28 cellular contexts compared by ENCODE assay signal in genomic region chr3:190941694-190942280, GRCh38.
DNase-seq lines count a peak whose midpoint lies in the region; TF ChIP-seq lines count a peak whose summit lies in the region.
"Had no signal": no experiment of that assay in that cellular context is flagged by ENCODE, and none has a peak within 500 bp of the region (broad histone marks: within the 10 kb centered on the region; RNA-seq: fewer than 3 reads in every experiment).

No MANE protein-coding gene starts in this region.

- H3K4me1 ChIP-seq in A673 (ENCODE audit: insufficient read depth, low read length, poor library complexity, severe bottlenecking) (peaks cover 9% of the 10 kb centered on the region), H9 (ENCODE audit: insufficient read depth, low read length) (no peaks in the 10 kb centered on the region), PC-9 (replicated peaks; ENCODE audit: insufficient read depth) (no peaks in the 10 kb centered on the region)
- H3K4me1 ChIP-seq: Caco-2, suprapubic skin, upper lobe of left lung had no signal

- H3K56ac ChIP-seq in H9 (ENCODE audit: insufficient read length, low read depth, low read length): no peak overlapping the region

- H3K4me3 ChIP-seq in A673 (ENCODE audit: low read depth, low read length, poor library complexity, severe bottlenecking) (no peak overlapping the region), PC-9 (no peak overlapping the region), coronary artery (no peak overlapping the region)
- H3K4me3 ChIP-seq: GM23248, ovary, suprapubic skin, upper lobe of left lung had no signal

- no peak overlapping the region for H3K23ac ChIP-seq in H9 (ENCODE audit: insufficient read length, low read depth, low read length)

- no peaks in the 10 kb centered on the region for H3K36me3 ChIP-seq in A673 (ENCODE audit: insufficient read depth, low read length, poor library complexity, severe bottlenecking)
- no peaks in the 10 kb centered on the region for H3K36me3 ChIP-seq in PC-9 (ENCODE audit: low read depth)
- H3K36me3 ChIP-seq: ovary, suprapubic skin, upper lobe of left lung had no signal

- H3K18ac ChIP-seq in H9 (ENCODE audit: insufficient read length, low read depth, low read length): no peak overlapping the region

- no peak overlapping the region for H2BK15ac ChIP-seq in H9 (ENCODE audit: low read depth, low read length)

- 0 out of 5 replicates have a peak overlapping the region, but pooled peaks of 1 of the 2 experiments have one; percentile 28 for H3K4me3 Mint-ChIP-seq in H9
- no peak overlapping the region for H3K4me3 Mint-ChIP-seq in activated naive CD4-positive, alpha-beta T cell treated with anti-CD3 and anti-CD28 coated beads for 36 hours
- H3K4me3 Mint-ChIP-seq: activated CD4-positive, alpha-beta T cell treated with anti-CD3 and anti-CD28 coated beads for 36 hours; activated CD8-positive, alpha-beta T cell treated with anti-CD3 and anti-CD28 coated beads for 36 hours; activated naive CD4-positive, alpha-beta T cell treated with anti-CD3 and anti-CD28 coated beads, Interleukin-2, amount 50 U/mL, for 24 hours; activated T-helper 17 cell treated with anti-CD3 and anti-CD28 coated beads, Interleukin-2, amount 50 U/mL, for 72 hours; CD14-positive monocyte; nephron had no signal

- no peak overlapping the region for H2AK5ac ChIP-seq in H9 (ENCODE audit: insufficient read length, low read length)

- H3K79me2 ChIP-seq in H9 (ENCODE audit: insufficient read depth, low read length) (no peaks in the 10 kb centered on the region), PC-9 (ENCODE audit: low read depth) (no peaks in the 10 kb centered on the region)

- peak overlapping the region in 1 of 3 experiments; percentile 76; a peak in 3 of 7 replicates for H3K27ac Mint-ChIP-seq in H9
- H3K27ac Mint-ChIP-seq in activated naive CD4-positive, alpha-beta T cell treated with anti-CD3 and anti-CD28 coated beads for 36 hours: no peak overlapping the region
- H3K27ac Mint-ChIP-seq: activated CD4-positive, alpha-beta T cell treated with anti-CD3 and anti-CD28 coated beads for 36 hours; activated CD8-positive, alpha-beta T cell treated with anti-CD3 and anti-CD28 coated beads for 36 hours; activated naive CD4-positive, alpha-beta T cell treated with anti-CD3 and anti-CD28 coated beads, Interleukin-2, amount 50 U/mL, for 24 hours; activated T-helper 17 cell treated with anti-CD3 and anti-CD28 coated beads, Interleukin-2, amount 50 U/mL, for 72 hours; CD14-positive monocyte; nephron had no signal

- H3K27me3 ChIP-seq in A673 (replicated peaks; ENCODE audit: insufficient read depth, low read depth, low read length, poor library complexity): no peaks in the 10 kb centered on the region
- H3K27me3 ChIP-seq in H9 (ENCODE audit: insufficient read depth, low read length): no peaks in the 10 kb centered on the region
- H3K27me3 ChIP-seq in PC-9 (ENCODE audit: insufficient read depth, low read depth): no peaks in the 10 kb centered on the region
- H3K27me3 ChIP-seq: ovary, suprapubic skin, upper lobe of left lung had no signal

- intact Hi-C loops in A673 (cut with micrococcal nuclease; ENCODE audit: unreplicated experiment): no loop called here
- intact Hi-C loops in PC-9 (cut with micrococcal nuclease; ENCODE audit: unreplicated experiment): no loop called here
- intact Hi-C loops in activated naive CD4-positive, alpha-beta T cell treated with anti-CD3 and anti-CD28 coated beads for 36 hours (cut with micrococcal nuclease): no loop called here

- whole genome bisulfite sequencing in H9 (ENCODE audit: extremely low coverage, insufficient read length, low lambda C conversion rate): no CpG with 5 or more reads among the region's 5 CpGs

- TF ChIP-seq CTCF in A673 (conservative IDR thresholded peaks at IDR 0.05; ENCODE audit: low read depth, low read length) (no peak), H9 (conservative IDR thresholded peaks at IDR 0.05) (no peak), PC-9 (conservative IDR thresholded peaks at IDR 0.05) (no peak), coronary artery (IDR thresholded peaks at IDR 0.05) (no peak)

- H2BK20ac ChIP-seq in H9 (ENCODE audit: low read depth, low read length, poor library complexity, severe bottlenecking): no peak overlapping the region

- H2BK120ac ChIP-seq in H9 (ENCODE audit: low read depth, low read length, poor library complexity, severe bottlenecking): no peak overlapping the region

- H4K20me1 ChIP-seq in H9 (ENCODE audit: control insufficient read depth, insufficient read depth, insufficient read length): no peaks in the 10 kb centered on the region
- no peaks in the 10 kb centered on the region for H4K20me1 ChIP-seq in PC-9 (ENCODE audit: insufficient read depth)

- no peak overlapping the region for H4K8ac ChIP-seq in H9 (replicated peaks; ENCODE audit: insufficient read length, low read depth, low read length)

- no peaks in the 10 kb centered on the region for H3K23me2 ChIP-seq in H9 (ENCODE audit: insufficient read length, low read depth, low read length, poor library complexity, severe bottlenecking)

- DNase-seq in A673 (ENCODE audit: low spot score) (peak; percentile 74), H9 (peak; percentile 34), PC-9 (no peak), iPS-NIHi11 (ENCODE audit: low spot score) (peak; percentile 24), coronary artery (ENCODE audit: low spot score) (no peak), GDM1 (lab: John Stamatoyannopoulos, UW) (no peak), activated gamma-delta T cell (lab: John Stamatoyannopoulos, UW) (no peak)
- DNase-seq in activated naive CD4-positive, alpha-beta T cell treated with anti-CD3 and anti-CD28 coated beads for 36 hours: no peak
- DNase-seq: activated CD4-positive, alpha-beta T cell treated with anti-CD3 and anti-CD28 coated beads for 36 hours; activated CD8-positive, alpha-beta T cell treated with anti-CD3 and anti-CD28 coated beads for 36 hours; amniotic stem cell; Caco-2; DND-41; effector CD4-positive, alpha-beta T cell; GM23248; hippocampal formation; left colon; NCI-H1930; NCI-H2227 treated with DMSO at 0.1 percent for 48 hours; ovary; stimulated activated naive CD4-positive, alpha-beta T cell; upper lobe of left lung had no signal

- no peaks in the 10 kb centered on the region for H3K9me2 ChIP-seq in PC-9 (ENCODE audit: insufficient read depth)

- no peak overlapping the region for H2BK5ac ChIP-seq in H9 (ENCODE audit: insufficient read length, low read length)

- H3K27me3 Mint-ChIP-seq in H9 (ENCODE audit: low read depth): no peaks in the 10 kb centered on the region
- H3K27me3 Mint-ChIP-seq in activated naive CD4-positive, alpha-beta T cell treated with anti-CD3 and anti-CD28 coated beads for 36 hours (ENCODE audit: low read depth): no peaks in the 10 kb centered on the region
- H3K27me3 Mint-ChIP-seq: activated CD8-positive, alpha-beta T cell treated with anti-CD3 and anti-CD28 coated beads for 36 hours; activated naive CD4-positive, alpha-beta T cell treated with anti-CD3 and anti-CD28 coated beads, Interleukin-2, amount 50 U/mL, for 24 hours; activated T-helper 17 cell treated with anti-CD3 and anti-CD28 coated beads, Interleukin-2, amount 50 U/mL, for 72 hours had no signal

- H2BK12ac ChIP-seq in H9 (ENCODE audit: insufficient read length, low read depth, low read length): no peak overlapping the region

- POLR2A ChIA-PET in A673 (lab: Charles Lee; ENCODE audit: low non-redundant PET): no interaction called here
- POLR2A ChIA-PET in PC-9 (lab: Charles Lee; ENCODE audit: unreplicated experiment): no interaction called here

- no peaks in the 10 kb centered on the region for H3F3A ChIP-seq in PC-9 (ENCODE audit: insufficient read depth, low read depth)

- H3K9me3 ChIP-seq in A673 (ENCODE audit: low read depth, low read length, poor library complexity, severe bottlenecking) (no peaks in the 10 kb centered on the region), H9 (ENCODE audit: control insufficient read depth, low read depth, low read length) (no peaks in the 10 kb centered on the region), PC-9 (ENCODE audit: insufficient read depth, low read depth) (0 out of 2 replicates have a peak, but pooled peaks cover 4% of the 10 kb centered on the region)
- H3K9me3 ChIP-seq: Caco-2, ovary, suprapubic skin, upper lobe of left lung had no signal

- BruUV-seq in A673 (replicated peaks; lab: Mats Ljungman, UMichigan): no TSS peak
- BruUV-seq in PC-9 (replicated peaks; lab: Mats Ljungman, UMichigan): no TSS peak

- peaks cover 4 to 7% of the 10 kb centered on the region in 2 experiments for H3K4me1 Mint-ChIP-seq in H9
- no peaks in the 10 kb centered on the region for H3K4me1 Mint-ChIP-seq in activated naive CD4-positive, alpha-beta T cell treated with anti-CD3 and anti-CD28 coated beads for 36 hours (ENCODE audit: low read depth)
- H3K4me1 Mint-ChIP-seq: activated CD4-positive, alpha-beta T cell treated with anti-CD3 and anti-CD28 coated beads for 36 hours; activated naive CD4-positive, alpha-beta T cell treated with anti-CD3 and anti-CD28 coated beads, Interleukin-2, amount 50 U/mL, for 24 hours; activated T-helper 17 cell treated with anti-CD3 and anti-CD28 coated beads, Interleukin-2, amount 50 U/mL, for 72 hours; CD14-positive monocyte; nephron had no signal

- H4K91ac ChIP-seq in H9 (ENCODE audit: insufficient read length, low read depth, low read length): no peak overlapping the region

- no peak overlapping the region for H3K4me2 ChIP-seq in H9 (ENCODE audit: insufficient read depth, insufficient read length, low read length)
- H3K4me2 ChIP-seq in PC-9: no peak overlapping the region

- H3K14ac ChIP-seq in H9 (ENCODE audit: insufficient read depth, low read length): no peak overlapping the region

- no peak overlapping the region for H4K5ac ChIP-seq in H9 (ENCODE audit: insufficient read length, low read depth, low read length)

- no peak overlapping the region for H3K4ac ChIP-seq in H9 (ENCODE audit: low read depth, low read length)

- no peaks in the 10 kb centered on the region for H3K36me3 Mint-ChIP-seq in H9 (ENCODE audit: insufficient read depth in 1 of 3, low read depth in 3 of 3)
- no peaks in the 10 kb centered on the region for H3K36me3 Mint-ChIP-seq in activated naive CD4-positive, alpha-beta T cell treated with anti-CD3 and anti-CD28 coated beads for 36 hours (ENCODE audit: low read depth)
- H3K36me3 Mint-ChIP-seq: activated naive CD4-positive, alpha-beta T cell treated with anti-CD3 and anti-CD28 coated beads, Interleukin-2, amount 50 U/mL, for 24 hours; CD14-positive monocyte had no signal

- no peak overlapping the region for H3T11ph ChIP-seq in H9 (ENCODE audit: low read length)

- CTCF ChIA-PET in A673 (lab: Charles Lee) (no interaction called here), PC-9 (lab: Charles Lee) (no interaction called here)
- CTCF ChIA-PET in activated naive CD4-positive, alpha-beta T cell treated with anti-CD3 and anti-CD28 coated beads for 36 hours (lab: Charles Lee): no interaction called here

- H3K27ac ChIP-seq in A673 (ENCODE audit: low read depth, low read length, poor library complexity, severe bottlenecking): peak overlapping the region; percentile 2
- H3K27ac ChIP-seq in H9 (ENCODE audit: insufficient read length, low read depth, low read length): no peak overlapping the region
- H3K27ac ChIP-seq in PC-9: no peak overlapping the region
- no peak overlapping the region for H3K27ac ChIP-seq in coronary artery
- H3K27ac ChIP-seq: epithelial cell of prostate, GM23248, ovary, suprapubic skin, upper lobe of left lung had no signal

- H2AFZ ChIP-seq in H9 (ENCODE audit: low read length) (no peak overlapping the region), PC-9 (peak overlapping the region; percentile 55; the same call in 1 of the 2 replicates)
- H2AFZ ChIP-seq: GM23248 had no signal

- H3K9ac ChIP-seq in H9 (ENCODE audit: extremely low read depth, insufficient read length, low read length): no peak overlapping the region
- H3K9ac ChIP-seq: GM23248 had no signal

- no peaks in the 10 kb centered on the region; a peak in 1 of 5 replicates for H3K9me3 Mint-ChIP-seq in H9
- H3K9me3 Mint-ChIP-seq in activated naive CD4-positive, alpha-beta T cell treated with anti-CD3 and anti-CD28 coated beads for 36 hours: no peaks in the 10 kb centered on the region
- H3K9me3 Mint-ChIP-seq: activated CD8-positive, alpha-beta T cell treated with anti-CD3 and anti-CD28 coated beads for 36 hours; activated naive CD4-positive, alpha-beta T cell treated with anti-CD3 and anti-CD28 coated beads, Interleukin-2, amount 50 U/mL, for 24 hours; activated T-helper 17 cell treated with anti-CD3 and anti-CD28 coated beads, Interleukin-2, amount 50 U/mL, for 72 hours; nephron had no signal

- H3K79me1 ChIP-seq in H9 (ENCODE audit: insufficient read depth, low read depth, low read length, poor library complexity, severe bottlenecking): no peaks in the 10 kb centered on the region

Comparison
In these comparisons a context has a peak if more than half of its experiments do, and no peak if none do; other contexts are left out.
1. DNase-seq: peak in A673 (single experiment), H9 (single experiment) and iPS-NIHi11 (single experiment); none in PC-9 (0 of 2), coronary artery (single experiment), GDM1 (single experiment), activated naive CD4-positive, alpha-beta T cell treated with anti-CD3 and anti-CD28 coated beads for 36 hours (single experiment) and activated gamma-delta T cell (single experiment).